In genomic region chr5:141691867-141692532, GRCh38 we compare ENCODE assay signal across 1 cellular context.
TF ChIP-seq lines count a peak whose summit lies in the region.

No MANE protein-coding gene starts in this region.

TF ChIP-seq in K562, 482 proteins besides CTCF, POLR2A, EP300 and RAD21 (continued from another document and continues in another):
- no peak for TF ChIP-seq ZBTB40 (IDR thresholded peaks at IDR 0.05)
- no peak for TF ChIP-seq ZBTB40 (CRISPR knock-in tag; IDR thresholded peaks at IDR 0.05)
- TF ChIP-seq HBP1 (CRISPR knock-in tag; IDR thresholded peaks at IDR 0.05), result no peak
- TF ChIP-seq XRCC5 (IDR thresholded peaks at IDR 0.05; ENCODE audit: low read depth, low read length), result no peak
- TF ChIP-seq, protein P1, sequence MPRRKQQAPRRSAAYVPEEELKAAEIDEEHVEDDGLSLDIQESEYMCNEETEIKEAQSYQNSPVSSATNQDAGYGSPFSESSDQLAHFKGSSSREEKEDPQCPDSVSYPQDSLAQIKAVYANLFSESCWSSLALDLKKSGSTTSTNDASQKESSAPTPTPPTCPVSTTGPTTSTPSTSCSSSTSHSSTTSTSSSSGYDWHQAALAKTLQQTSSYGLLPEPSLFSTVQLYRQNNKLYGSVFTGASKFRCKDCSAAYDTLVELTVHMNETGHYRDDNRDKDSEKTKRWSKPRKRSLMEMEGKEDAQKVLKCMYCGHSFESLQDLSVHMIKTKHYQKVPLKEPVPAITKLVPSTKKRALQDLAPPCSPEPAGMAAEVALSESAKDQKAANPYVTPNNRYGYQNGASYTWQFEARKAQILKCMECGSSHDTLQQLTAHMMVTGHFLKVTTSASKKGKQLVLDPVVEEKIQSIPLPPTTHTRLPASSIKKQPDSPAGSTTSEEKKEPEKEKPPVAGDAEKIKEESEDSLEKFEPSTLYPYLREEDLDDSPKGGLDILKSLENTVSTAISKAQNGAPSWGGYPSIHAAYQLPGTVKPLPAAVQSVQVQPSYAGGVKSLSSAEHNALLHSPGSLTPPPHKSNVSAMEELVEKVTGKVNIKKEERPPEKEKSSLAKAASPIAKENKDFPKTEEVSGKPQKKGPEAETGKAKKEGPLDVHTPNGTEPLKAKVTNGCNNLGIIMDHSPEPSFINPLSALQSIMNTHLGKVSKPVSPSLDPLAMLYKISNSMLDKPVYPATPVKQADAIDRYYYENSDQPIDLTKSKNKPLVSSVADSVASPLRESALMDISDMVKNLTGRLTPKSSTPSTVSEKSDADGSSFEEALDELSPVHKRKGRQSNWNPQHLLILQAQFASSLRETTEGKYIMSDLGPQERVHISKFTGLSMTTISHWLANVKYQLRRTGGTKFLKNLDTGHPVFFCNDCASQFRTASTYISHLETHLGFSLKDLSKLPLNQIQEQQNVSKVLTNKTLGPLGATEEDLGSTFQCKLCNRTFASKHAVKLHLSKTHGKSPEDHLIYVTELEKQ (CRISPR knock-in tag; IDR thresholded peaks at IDR 0.05), result no peak
- no peak for TF ChIP-seq STAT5B (CRISPR knock-in tag; IDR thresholded peaks at IDR 0.05)
- TF ChIP-seq, protein P2, sequence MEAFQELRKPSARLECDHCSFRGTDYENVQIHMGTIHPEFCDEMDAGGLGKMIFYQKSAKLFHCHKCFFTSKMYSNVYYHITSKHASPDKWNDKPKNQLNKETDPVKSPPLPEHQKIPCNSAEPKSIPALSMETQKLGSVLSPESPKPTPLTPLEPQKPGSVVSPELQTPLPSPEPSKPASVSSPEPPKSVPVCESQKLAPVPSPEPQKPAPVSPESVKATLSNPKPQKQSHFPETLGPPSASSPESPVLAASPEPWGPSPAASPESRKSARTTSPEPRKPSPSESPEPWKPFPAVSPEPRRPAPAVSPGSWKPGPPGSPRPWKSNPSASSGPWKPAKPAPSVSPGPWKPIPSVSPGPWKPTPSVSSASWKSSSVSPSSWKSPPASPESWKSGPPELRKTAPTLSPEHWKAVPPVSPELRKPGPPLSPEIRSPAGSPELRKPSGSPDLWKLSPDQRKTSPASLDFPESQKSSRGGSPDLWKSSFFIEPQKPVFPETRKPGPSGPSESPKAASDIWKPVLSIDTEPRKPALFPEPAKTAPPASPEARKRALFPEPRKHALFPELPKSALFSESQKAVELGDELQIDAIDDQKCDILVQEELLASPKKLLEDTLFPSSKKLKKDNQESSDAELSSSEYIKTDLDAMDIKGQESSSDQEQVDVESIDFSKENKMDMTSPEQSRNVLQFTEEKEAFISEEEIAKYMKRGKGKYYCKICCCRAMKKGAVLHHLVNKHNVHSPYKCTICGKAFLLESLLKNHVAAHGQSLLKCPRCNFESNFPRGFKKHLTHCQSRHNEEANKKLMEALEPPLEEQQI (IDR thresholded peaks at IDR 0.05), result no peak
- TF ChIP-seq MITF (IDR thresholded peaks at IDR 0.05), result no peak
- no peak for TF ChIP-seq ZKSCAN3 (CRISPR knock-in tag; IDR thresholded peaks at IDR 0.05)
- no peak; the same call in 1 of the 2 replicates for TF ChIP-seq HDAC8 (tag; IDR thresholded peaks at IDR 0.05)
- TF ChIP-seq RNF2 (IDR thresholded peaks at IDR 0.05), result no peak
- no peak for TF ChIP-seq SLC30A9 (CRISPR knock-in tag; IDR thresholded peaks at IDR 0.05)
- no peak for TF ChIP-seq MCM3 (IDR thresholded peaks at IDR 0.05)
- TF ChIP-seq ZNF384 (IDR thresholded peaks at IDR 0.05; ENCODE audit: low read depth, low read length), result no peak
- no peak for TF ChIP-seq HLTF (IDR thresholded peaks at IDR 0.05)
- TF ChIP-seq CBX5 (IDR thresholded peaks at IDR 0.05; ENCODE audit: borderline replicate concordance, low read depth), result no peak
- no peak for TF ChIP-seq MYBL2 (IDR thresholded peaks at IDR 0.05; ENCODE audit: low read depth)
- no peak for TF ChIP-seq MYBL2 (CRISPR knock-in tag; IDR thresholded peaks at IDR 0.05; ENCODE audit: borderline replicate concordance)
- TF ChIP-seq ZNF347 (CRISPR knock-in tag; IDR thresholded peaks at IDR 0.05; ENCODE audit: low read depth), result no peak
- no peak for TF ChIP-seq NCOR1 (IDR thresholded peaks at IDR 0.05)
- TF ChIP-seq HNRNPH1 (optimal IDR thresholded peaks at IDR 0.05; ENCODE audit: low read depth, low read length), result no peak
- TF ChIP-seq, protein P3, sequence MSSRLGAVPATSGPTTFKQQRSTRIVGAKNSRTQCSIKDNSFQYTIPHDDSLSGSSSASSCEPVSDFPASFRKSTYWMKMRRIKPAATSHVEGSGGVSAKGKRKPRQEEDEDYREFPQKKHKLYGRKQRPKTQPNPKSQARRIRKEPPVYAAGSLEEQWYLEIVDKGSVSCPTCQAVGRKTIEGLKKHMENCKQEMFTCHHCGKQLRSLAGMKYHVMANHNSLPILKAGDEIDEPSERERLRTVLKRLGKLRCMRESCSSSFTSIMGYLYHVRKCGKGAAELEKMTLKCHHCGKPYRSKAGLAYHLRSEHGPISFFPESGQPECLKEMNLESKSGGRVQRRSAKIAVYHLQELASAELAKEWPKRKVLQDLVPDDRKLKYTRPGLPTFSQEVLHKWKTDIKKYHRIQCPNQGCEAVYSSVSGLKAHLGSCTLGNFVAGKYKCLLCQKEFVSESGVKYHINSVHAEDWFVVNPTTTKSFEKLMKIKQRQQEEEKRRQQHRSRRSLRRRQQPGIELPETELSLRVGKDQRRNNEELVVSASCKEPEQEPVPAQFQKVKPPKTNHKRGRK (tag; IDR thresholded peaks at IDR 0.05), result no peak
- TF ChIP-seq MYNN (IDR thresholded peaks at IDR 0.05), result peak; percentile 43; the same call in 1 of the 2 replicates
- TF ChIP-seq MYNN (CRISPR knock-in tag; IDR thresholded peaks at IDR 0.05), result no peak
- TF ChIP-seq HMG20B (CRISPR knock-in tag; IDR thresholded peaks at IDR 0.05), result no peak
- TF ChIP-seq FOXK1 (CRISPR knock-in tag; IDR thresholded peaks at IDR 0.05; ENCODE audit: borderline replicate concordance), result no peak
- TF ChIP-seq SIX5 (IDR thresholded peaks at IDR 0.05; ENCODE audit: borderline replicate concordance in 1 of 2, insufficient read depth in 1 of 2, low read depth in 1 of 2, low read length in 2 of 2), result no peak
- TF ChIP-seq, protein P4, sequence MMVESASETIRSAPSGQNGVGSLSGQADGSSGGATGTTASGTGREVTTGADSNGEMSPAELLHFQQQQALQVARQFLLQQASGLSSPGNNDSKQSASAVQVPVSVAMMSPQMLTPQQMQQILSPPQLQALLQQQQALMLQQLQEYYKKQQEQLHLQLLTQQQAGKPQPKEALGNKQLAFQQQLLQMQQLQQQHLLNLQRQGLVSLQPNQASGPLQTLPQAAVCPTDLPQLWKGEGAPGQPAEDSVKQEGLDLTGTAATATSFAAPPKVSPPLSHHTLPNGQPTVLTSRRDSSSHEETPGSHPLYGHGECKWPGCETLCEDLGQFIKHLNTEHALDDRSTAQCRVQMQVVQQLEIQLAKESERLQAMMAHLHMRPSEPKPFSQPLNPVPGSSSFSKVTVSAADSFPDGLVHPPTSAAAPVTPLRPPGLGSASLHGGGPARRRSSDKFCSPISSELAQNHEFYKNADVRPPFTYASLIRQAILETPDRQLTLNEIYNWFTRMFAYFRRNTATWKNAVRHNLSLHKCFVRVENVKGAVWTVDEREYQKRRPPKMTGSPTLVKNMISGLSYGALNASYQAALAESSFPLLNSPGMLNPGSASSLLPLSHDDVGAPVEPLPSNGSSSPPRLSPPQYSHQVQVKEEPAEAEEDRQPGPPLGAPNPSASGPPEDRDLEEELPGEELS (CRISPR knock-in tag; IDR thresholded peaks at IDR 0.05; ENCODE audit: borderline replicate concordance), result no peak
- TF ChIP-seq, protein P5, sequence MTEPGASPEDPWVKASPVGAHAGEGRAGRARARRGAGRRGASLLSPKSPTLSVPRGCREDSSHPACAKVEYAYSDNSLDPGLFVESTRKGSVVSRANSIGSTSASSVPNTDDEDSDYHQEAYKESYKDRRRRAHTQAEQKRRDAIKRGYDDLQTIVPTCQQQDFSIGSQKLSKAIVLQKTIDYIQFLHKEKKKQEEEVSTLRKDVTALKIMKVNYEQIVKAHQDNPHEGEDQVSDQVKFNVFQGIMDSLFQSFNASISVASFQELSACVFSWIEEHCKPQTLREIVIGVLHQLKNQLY (CRISPR knock-in tag; conservative IDR thresholded peaks at IDR 0.05), result no peak
- TF ChIP-seq, protein P6, sequence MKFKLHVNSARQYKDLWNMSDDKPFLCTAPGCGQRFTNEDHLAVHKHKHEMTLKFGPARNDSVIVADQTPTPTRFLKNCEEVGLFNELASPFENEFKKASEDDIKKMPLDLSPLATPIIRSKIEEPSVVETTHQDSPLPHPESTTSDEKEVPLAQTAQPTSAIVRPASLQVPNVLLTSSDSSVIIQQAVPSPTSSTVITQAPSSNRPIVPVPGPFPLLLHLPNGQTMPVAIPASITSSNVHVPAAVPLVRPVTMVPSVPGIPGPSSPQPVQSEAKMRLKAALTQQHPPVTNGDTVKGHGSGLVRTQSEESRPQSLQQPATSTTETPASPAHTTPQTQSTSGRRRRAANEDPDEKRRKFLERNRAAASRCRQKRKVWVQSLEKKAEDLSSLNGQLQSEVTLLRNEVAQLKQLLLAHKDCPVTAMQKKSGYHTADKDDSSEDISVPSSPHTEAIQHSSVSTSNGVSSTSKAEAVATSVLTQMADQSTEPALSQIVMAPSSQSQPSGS (CRISPR knock-in tag; IDR thresholded peaks at IDR 0.05), result no peak
- no peak for TF ChIP-seq RAD51 (IDR thresholded peaks at IDR 0.05; ENCODE audit: borderline replicate concordance, low read depth)
